In the genomic region with DNA sequence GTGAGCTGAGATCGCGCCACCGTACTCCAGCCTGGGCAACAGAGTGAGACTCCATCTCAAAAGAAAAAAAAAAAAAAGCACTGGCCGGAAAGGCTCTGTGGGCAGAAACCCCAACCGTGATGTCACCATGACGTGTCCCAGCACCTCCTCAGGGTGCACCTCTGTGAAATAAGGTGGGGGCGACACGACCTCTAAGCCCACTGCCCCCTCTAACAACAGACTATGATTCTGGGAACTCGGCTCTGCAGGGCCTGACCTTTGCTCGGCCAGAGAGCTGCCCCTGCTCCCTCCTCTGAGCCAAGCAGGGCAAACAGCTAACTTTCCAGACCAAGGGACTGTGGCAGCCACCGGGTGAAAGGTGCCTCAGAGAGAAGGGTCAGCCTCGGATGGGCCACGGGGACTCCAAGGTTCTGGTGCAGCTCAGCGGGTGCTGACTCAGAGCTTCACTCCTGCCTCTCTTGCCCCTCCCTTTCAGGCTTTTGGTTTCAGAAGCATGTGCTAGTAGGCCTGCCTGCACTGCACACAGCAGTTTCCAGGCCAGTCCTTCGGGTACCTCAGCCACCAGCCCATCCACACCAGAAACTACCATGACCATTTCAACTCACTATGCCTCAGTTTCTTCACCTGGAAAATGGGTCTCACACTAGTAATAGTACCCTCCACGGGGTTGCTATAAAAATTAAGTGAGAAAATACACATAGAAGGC, we compare ENCODE assay signal across 8 cellular contexts. TPM values are rescaled to one million over a fixed set of nuclear protein-coding genes. Genes with fewer than 3 reads are reported as not detected.
DNase-seq lines count a peak whose midpoint lies in the region; ATAC-seq, FAIRE-seq and TF ChIP-seq lines count a peak whose summit lies in the region.

No MANE protein-coding gene starts in this region.

- H3K27ac ChIP-seq in BLaER1, result peak overlapping the region; percentile 37; the same call in 1 of the 2 replicates
- H3K27ac ChIP-seq in HepG2 (ENCODE audit: extremely low read length, insufficient read depth, low read length), result peak overlapping the region; percentile 64

- H3K4me3 ChIP-seq in BLaER1, result no peak overlapping the region
- H3K4me3 ChIP-seq in HepG2 (replicated peaks in 1 of 3; ENCODE audit: insufficient read depth in 1 of 3, low read depth in 2 of 3, low read length in 3 of 3), result peak overlapping the region in 1 of 3 experiments; percentile 34; a peak in 1 of 6 replicates

- H3K4me1 ChIP-seq in BLaER1 (peaks cover 62% of the 10 kb centered on the region), HepG2 (ENCODE audit: insufficient read depth, low read length) (peaks cover 57% of the 10 kb centered on the region)

- POLR2A ChIA-PET in HepG2 (lab: Yijun Ruan, JAX), result interaction anchor here (0.6 to 6.7 kb wide), 6 partner anchors 9 to 470 kb away, joined by 3 to 121 read pairs (median 3); partner anchors contain the start of genes AAMP, PNKD and TMBIM1

- no peak for TF ChIP-seq POLR2A in HepG2 (IDR thresholded peaks at IDR 0.05; ENCODE audit: insufficient read depth in 1 of 2, low read depth in 2 of 2, low read length in 2 of 2)

- no peak for TF ChIP-seq RAD21 in HepG2 (CRISPR knock-in tag; IDR thresholded peaks at IDR 0.05)

- CTCF ChIA-PET in HepG2 (lab: Yijun Ruan, JAX; ENCODE audit: low intra/inter-chr PET ratio, low total read pairs), result no interaction called here

- no peaks in the 10 kb centered on the region for H3K27me3 ChIP-seq in BLaER1
- H3K27me3 ChIP-seq in HepG2 (ENCODE audit: control insufficient read depth in 1 of 2, insufficient read depth in 2 of 2, low read length in 2 of 2), result no peaks in the 10 kb centered on the region

- no peak overlapping the region; the same call in 1 of the 2 replicates for H3K4me2 ChIP-seq in BLaER1
- peak overlapping the region; percentile 48 for H3K4me2 ChIP-seq in HepG2 (ENCODE audit: low read depth, low read length)

- peak overlapping the region; percentile 78; the same call in 1 of the 2 replicates for H3K9ac ChIP-seq in BLaER1
- peak overlapping the region; percentile 33; the same call in 1 of the 2 replicates for H3K9ac ChIP-seq in HepG2 (ENCODE audit: insufficient read depth, low read depth, low read length)

- peak; percentile 21 for FAIRE-seq in HepG2 (lab: Jason Lieb, UNC)

- DNase-seq in RPMI8226 (peak; percentile 74), amniotic epithelial cell (ENCODE audit: low read depth) (peak; percentile 82), HepG2 (ENCODE audit: low spot score) (no peak), NCI-H1092 treated with DMSO at 0.1 percent for 48 hours (lab: John Stamatoyannopoulos, UW) (no peak), NCI-H1105 (lab: John Stamatoyannopoulos, UW) (no peak)

- peak; percentile 50 for ATAC-seq in GM21786 (IDR thresholded peaks at IDR 0.05; ENCODE audit: unreplicated experiment)
- peak; percentile 65 for ATAC-seq in HepG2
- peak; percentile 72 for ATAC-seq in stimulated activated memory B cell treated with anti-CD40 and anti-IgM and Interleukin-4, amounts not matched to agents 10 μg/mL and 1 μg/mL and 100 μg/mL, for 72 hours

- H3K27me3 Mint-ChIP-seq in stimulated activated memory B cell treated with anti-CD40 and anti-IgM and Interleukin-4, amounts not matched to agents 10 μg/mL and 1 μg/mL and 100 μg/mL, for 72 hours, result no peaks in the 10 kb centered on the region

- in situ Hi-C loops in HepG2 (cut with HindIII; ENCODE audit: extremely low pct_ligation_motif_present, low pct_unique_long_range_greater_than_20kb), result no loop called here

- peak overlapping the region; percentile 67 for H3K4me3 Mint-ChIP-seq in stimulated activated memory B cell treated with anti-CD40 and anti-IgM and Interleukin-4, amounts not matched to agents 10 μg/mL and 1 μg/mL and 100 μg/mL, for 72 hours

- intact Hi-C loops in HepG2 (cut with micrococcal nuclease; ENCODE audit: unreplicated experiment), result loop anchor here (1.0 kb wide), 1 partner anchor 12 kb away; no protein-coding TSS in a partner anchor

- no peaks in the 10 kb centered on the region for H3K9me3 ChIP-seq in BLaER1
- H3K9me3 ChIP-seq in HepG2 (ENCODE audit: low read length), result no peaks in the 10 kb centered on the region

- peak overlapping the region; percentile 82 for H3K27ac Mint-ChIP-seq in stimulated activated memory B cell treated with anti-CD40 and anti-IgM and Interleukin-4, amounts not matched to agents 10 μg/mL and 1 μg/mL and 100 μg/mL, for 72 hours

- no peak overlapping the region for H2AFZ ChIP-seq in HepG2 (ENCODE audit: low read length)

- no TSS peak for BruUV-seq in HepG2 (replicated peaks; lab: Mats Ljungman, UMichigan)

- no peak for TF ChIP-seq CTCF in HepG2 (CRISPR knock-in tag; IDR thresholded peaks at IDR 0.05)

- H3K9me3 Mint-ChIP-seq in stimulated activated memory B cell treated with anti-CD40 and anti-IgM and Interleukin-4, amounts not matched to agents 10 μg/mL and 1 μg/mL and 100 μg/mL, for 72 hours, result no peaks in the 10 kb centered on the region

- H3K36me3 Mint-ChIP-seq in stimulated activated memory B cell treated with anti-CD40 and anti-IgM and Interleukin-4, amounts not matched to agents 10 μg/mL and 1 μg/mL and 100 μg/mL, for 72 hours, result peaks cover 20% of the 10 kb centered on the region

- TF ChIP-seq EP300 in HepG2 (IDR thresholded peaks at IDR 0.05; ENCODE audit: low read depth in 2 of 2, low read length in 2 of 2), result no peak
- TF ChIP-seq EP300 in HepG2 (CRISPR knock-in tag; IDR thresholded peaks at IDR 0.05; ENCODE audit: borderline replicate concordance), result no peak

- WGBS in HepG2 (ENCODE audit: low lambda C conversion rate), result 51% methylated on average over 16 of the region's 16 CpGs

- H4K20me1 ChIP-seq in BLaER1 (no peaks in the 10 kb centered on the region), HepG2 (ENCODE audit: insufficient read depth, low read length) (peaks cover 57% of the 10 kb centered on the region)

- peaks cover 81% of the 10 kb centered on the region for H3K4me1 Mint-ChIP-seq in stimulated activated memory B cell treated with anti-CD40 and anti-IgM and Interleukin-4, amounts not matched to agents 10 μg/mL and 1 μg/mL and 100 μg/mL, for 72 hours

- H3K36me3 ChIP-seq in BLaER1 (peaks cover 23% of the 10 kb centered on the region), HepG2 (replicated peaks in 1 of 2; ENCODE audit: control insufficient read depth in 1 of 2, insufficient read depth in 2 of 2, low read length in 2 of 2) (peaks cover 28 to 43% of the 10 kb centered on the region in 2 experiments)

- peaks cover 56% of the 10 kb centered on the region for H3K79me2 ChIP-seq in HepG2 (ENCODE audit: insufficient read depth, low read length)

RNA-seq across cellular contexts. Expression of gene TMBIM1, which starts 8.0 kb away (rescaled TPM):
- total RNA-seq in HepG2 (2016; rRNA removed; fragmentation: Illumina TruSeq; extraction: Trizol), result 69.7 and 139 TPM in 2 replicates
- total RNA-seq in HepG2 (2016; cell fraction: cytosol; rRNA removed; fragmentation: Illumina TruSeq; extraction: Trizol; ENCODE audit: low read depth), result 37.2 and 38.6 TPM in 2 replicates
- 57.8 and 142 TPM in 2 replicates for total RNA-seq in HepG2 (2016; cell fraction: insoluble cytoplasmic fraction; rRNA removed; fragmentation: Illumina TruSeq; extraction: Trizol)
- total RNA-seq in HepG2 (2016; cell fraction: membrane; rRNA removed; fragmentation: Illumina TruSeq; extraction: Trizol), result 88.3 and 90.4 TPM in 2 replicates
- 108 and 128 TPM in 2 replicates for total RNA-seq in HepG2 (2016; cell fraction: nucleus; rRNA removed; fragmentation: Illumina TruSeq; extraction: Trizol)
- polyA plus RNA-seq in HepG2 (2011; rRNA removed), result 127 and 181 TPM in 2 replicates
- polyA plus RNA-seq in HepG2 (2011; cell fraction: cytosol; rRNA removed), result 146 and 187 TPM in 2 replicates
- 207 and 243 TPM in 2 replicates for polyA plus RNA-seq in HepG2 (2011; cell fraction: nucleus; rRNA removed)
- polyA plus RNA-seq in HepG2 (2012), result 254 and 390 TPM in 2 replicates
- polyA plus RNA-seq in HepG2 (2016; cell fraction: cytosol; fragmentation: Illumina TruSeq; extraction: Trizol; ENCODE audit: low read depth), result 33.9 and 35.7 TPM in 2 replicates
- 56.2 and 61.3 TPM in 2 replicates for polyA plus RNA-seq in HepG2 (2016; cell fraction: insoluble cytoplasmic fraction; fragmentation: Illumina TruSeq; extraction: Trizol; ENCODE audit: low read depth)
- 62.1 and 66.4 TPM in 2 replicates for polyA plus RNA-seq in HepG2 (2016; cell fraction: membrane; fragmentation: Illumina TruSeq; extraction: Trizol; ENCODE audit: low read depth)
- 152 and 156 TPM in 2 replicates for polyA plus RNA-seq in HepG2 (2016; cell fraction: nucleus; fragmentation: Illumina TruSeq; extraction: Trizol; ENCODE audit: insufficient read depth, low read depth)
- 19.4 and 315 TPM in 2 replicates for polyA minus RNA-seq in HepG2 (2011; rRNA and poly(A)+ RNA removed; ENCODE audit: low replicate concordance)
- 88.2 and 133 TPM in 2 replicates for polyA minus RNA-seq in HepG2 (2011; cell fraction: cytosol; rRNA and poly(A)+ RNA removed)
- 37.2 and 64.6 TPM in 2 replicates for polyA minus RNA-seq in HepG2 (2011; cell fraction: nucleus; rRNA and poly(A)+ RNA removed)

RNA-seq across cellular contexts. Expression of gene PNKD, which starts 13.9 kb away (rescaled TPM):
- total RNA-seq in HepG2 (2016; rRNA removed; fragmentation: Illumina TruSeq; extraction: Trizol), result 50.0 and 55.9 TPM in 2 replicates
- total RNA-seq in HepG2 (2016; cell fraction: cytosol; rRNA removed; fragmentation: Illumina TruSeq; extraction: Trizol; ENCODE audit: low read depth), result 21.6 and 27.3 TPM in 2 replicates
- total RNA-seq in HepG2 (2016; cell fraction: insoluble cytoplasmic fraction; rRNA removed; fragmentation: Illumina TruSeq; extraction: Trizol), result 48.3 and 59.8 TPM in 2 replicates
- total RNA-seq in HepG2 (2016; cell fraction: membrane; rRNA removed; fragmentation: Illumina TruSeq; extraction: Trizol), result 30.6 and 30.7 TPM in 2 replicates
- 34.2 and 39.5 TPM in 2 replicates for total RNA-seq in HepG2 (2016; cell fraction: nucleus; rRNA removed; fragmentation: Illumina TruSeq; extraction: Trizol)
- 78.0 and 80.4 TPM in 2 replicates for polyA plus RNA-seq in HepG2 (2011; rRNA removed)
- 48.4 and 76.6 TPM in 2 replicates for polyA plus RNA-seq in HepG2 (2011; cell fraction: cytosol; rRNA removed)
- 76.3 and 77.5 TPM in 2 replicates for polyA plus RNA-seq in HepG2 (2011; cell fraction: nucleus; rRNA removed)
- 59.5 and 60.9 TPM in 2 replicates for polyA plus RNA-seq in HepG2 (2012)
- polyA plus RNA-seq in HepG2 (2016; cell fraction: cytosol; fragmentation: Illumina TruSeq; extraction: Trizol; ENCODE audit: low read depth), result 24.9 and 29.3 TPM in 2 replicates
- 58.0 and 59.1 TPM in 2 replicates for polyA plus RNA-seq in HepG2 (2016; cell fraction: insoluble cytoplasmic fraction; fragmentation: Illumina TruSeq; extraction: Trizol; ENCODE audit: low read depth)
- polyA plus RNA-seq in HepG2 (2016; cell fraction: membrane; fragmentation: Illumina TruSeq; extraction: Trizol; ENCODE audit: low read depth), result 31.6 and 35.4 TPM in 2 replicates
- polyA plus RNA-seq in HepG2 (2016; cell fraction: nucleus; fragmentation: Illumina TruSeq; extraction: Trizol; ENCODE audit: insufficient read depth, low read depth), result 73.5 and 80.9 TPM in 2 replicates
- polyA minus RNA-seq in HepG2 (2011; rRNA and poly(A)+ RNA removed; ENCODE audit: low replicate concordance), result 33.3 and 44.2 TPM in 2 replicates
- 15.5 and 20.7 TPM in 2 replicates for polyA minus RNA-seq in HepG2 (2011; cell fraction: cytosol; rRNA and poly(A)+ RNA removed)
- 9.7 and 10.9 TPM in 2 replicates for polyA minus RNA-seq in HepG2 (2011; cell fraction: nucleus; rRNA and poly(A)+ RNA removed)

RNA-seq across cellular contexts. Expression of gene AAMP, which starts 14.3 kb away (rescaled TPM):
- total RNA-seq in HepG2 (2016; rRNA removed; fragmentation: Illumina TruSeq; extraction: Trizol), result 186 and 241 TPM in 2 replicates
- 26.6 and 29.2 TPM in 2 replicates for total RNA-seq in HepG2 (2016; cell fraction: cytosol; rRNA removed; fragmentation: Illumina TruSeq; extraction: Trizol; ENCODE audit: low read depth)
- 202 and 247 TPM in 2 replicates for total RNA-seq in HepG2 (2016; cell fraction: insoluble cytoplasmic fraction; rRNA removed; fragmentation: Illumina TruSeq; extraction: Trizol)
- total RNA-seq in HepG2 (2016; cell fraction: membrane; rRNA removed; fragmentation: Illumina TruSeq; extraction: Trizol), result 56.8 and 59.3 TPM in 2 replicates
- total RNA-seq in HepG2 (2016; cell fraction: nucleus; rRNA removed; fragmentation: Illumina TruSeq; extraction: Trizol), result 85.4 and 91.7 TPM in 2 replicates
- 110 and 119 TPM in 2 replicates for polyA plus RNA-seq in HepG2 (2011; rRNA removed)
- polyA plus RNA-seq in HepG2 (2011; cell fraction: cytosol; rRNA removed), result 138 and 202 TPM in 2 replicates
- polyA plus RNA-seq in HepG2 (2011; cell fraction: nucleus; rRNA removed), result 161 and 181 TPM in 2 replicates
- polyA plus RNA-seq in HepG2 (2012), result 99.2 and 104 TPM in 2 replicates
- 13.9 and 16.0 TPM in 2 replicates for polyA plus RNA-seq in HepG2 (2016; cell fraction: cytosol; fragmentation: Illumina TruSeq; extraction: Trizol; ENCODE audit: low read depth)
- 224 and 231 TPM in 2 replicates for polyA plus RNA-seq in HepG2 (2016; cell fraction: insoluble cytoplasmic fraction; fragmentation: Illumina TruSeq; extraction: Trizol; ENCODE audit: low read depth)
- polyA plus RNA-seq in HepG2 (2016; cell fraction: membrane; fragmentation: Illumina TruSeq; extraction: Trizol; ENCODE audit: low read depth), result 30.9 and 33.2 TPM in 2 replicates
- polyA plus RNA-seq in HepG2 (2016; cell fraction: nucleus; fragmentation: Illumina TruSeq; extraction: Trizol; ENCODE audit: insufficient read depth, low read depth), result 127 and 131 TPM in 2 replicates
- polyA minus RNA-seq in HepG2 (2011; rRNA and poly(A)+ RNA removed; ENCODE audit: low replicate concordance), result 41.5 and 143 TPM in 2 replicates
- 58.2 and 63.3 TPM in 2 replicates for polyA minus RNA-seq in HepG2 (2011; cell fraction: cytosol; rRNA and poly(A)+ RNA removed)
- 39.9 and 43.6 TPM in 2 replicates for polyA minus RNA-seq in HepG2 (2011; cell fraction: nucleus; rRNA and poly(A)+ RNA removed)

RNA-seq across cellular contexts. Expression of gene GPBAR1, which starts 23.4 kb away (rescaled TPM):
- 0.09 TPM in 1 of 2 replicates, not detected in the other for total RNA-seq in HepG2 (2016; rRNA removed; fragmentation: Illumina TruSeq; extraction: Trizol)
- not detected in 2 replicates for total RNA-seq in HepG2 (2016; cell fraction: cytosol; rRNA removed; fragmentation: Illumina TruSeq; extraction: Trizol; ENCODE audit: low read depth)
- total RNA-seq in HepG2 (2016; cell fraction: insoluble cytoplasmic fraction; rRNA removed; fragmentation: Illumina TruSeq; extraction: Trizol), result 0.15 TPM in 1 of 2 replicates, not detected in the other
- 0.17 TPM in 1 of 2 replicates, not detected in the other for total RNA-seq in HepG2 (2016; cell fraction: membrane; rRNA removed; fragmentation: Illumina TruSeq; extraction: Trizol)
- 0.25 and 0.38 TPM in 2 replicates for total RNA-seq in HepG2 (2016; cell fraction: nucleus; rRNA removed; fragmentation: Illumina TruSeq; extraction: Trizol)
- polyA plus RNA-seq in HepG2 (2011; rRNA removed), result 0.05 and 0.09 TPM in 2 replicates
- polyA plus RNA-seq in HepG2 (2011; cell fraction: cytosol; rRNA removed), result 0.05 and 0.12 TPM in 2 replicates
- 0.45 and 0.68 TPM in 2 replicates for polyA plus RNA-seq in HepG2 (2011; cell fraction: nucleus; rRNA removed)
- 0.09 and 0.11 TPM in 2 replicates for polyA plus RNA-seq in HepG2 (2012)
- polyA plus RNA-seq in HepG2 (2016; cell fraction: cytosol; fragmentation: Illumina TruSeq; extraction: Trizol; ENCODE audit: low read depth), result 0.08 and 0.22 TPM in 2 replicates
- polyA plus RNA-seq in HepG2 (2016; cell fraction: insoluble cytoplasmic fraction; fragmentation: Illumina TruSeq; extraction: Trizol; ENCODE audit: low read depth), result 0.16 TPM in 1 of 2 replicates, not detected in the other
- 0.22 and 0.27 TPM in 2 replicates for polyA plus RNA-seq in HepG2 (2016; cell fraction: membrane; fragmentation: Illumina TruSeq; extraction: Trizol; ENCODE audit: low read depth)
- not detected in 2 replicates for polyA plus RNA-seq in HepG2 (2016; cell fraction: nucleus; fragmentation: Illumina TruSeq; extraction: Trizol; ENCODE audit: insufficient read depth, low read depth)
- polyA minus RNA-seq in HepG2 (2011; rRNA and poly(A)+ RNA removed; ENCODE audit: low replicate concordance), result 0.12 and 1.2 TPM in 2 replicates
- not detected in 2 replicates for polyA minus RNA-seq in HepG2 (2011; cell fraction: cytosol; rRNA and poly(A)+ RNA removed)
- polyA minus RNA-seq in HepG2 (2011; cell fraction: nucleus; rRNA and poly(A)+ RNA removed), result 1.2 and 1.5 TPM in 2 replicates

Comparison
In these comparisons a context has a peak if more than half of its experiments do, and no peak if none do; other contexts are left out.
1. DNase-seq: peak in RPMI8226 (single experiment) and amniotic epithelial cell (single experiment); none in HepG2 (single experiment), NCI-H1092 treated with DMSO at 0.1 percent for 48 hours (single experiment) and NCI-H1105 (single experiment).
2. Peak in every context shown above with its lines, with median percentiles within 50 percentile points of each other: ATAC-seq.